In genomic region chr11:87097582-87097981, GRCh38 we compare ENCODE assay signal across 1 cellular context.
TF ChIP-seq lines count a peak whose summit lies in the region.

No MANE protein-coding gene starts in this region.

TF ChIP-seq in HepG2, 621 proteins besides CTCF, POLR2A, EP300 and RAD21 (continued from another document and continues in another):
- TF ChIP-seq ZNF142 (CRISPR knock-in tag; IDR thresholded peaks at IDR 0.05): no peak
- no peak for TF ChIP-seq CAMTA2 (CRISPR knock-in tag; IDR thresholded peaks at IDR 0.05; ENCODE audit: borderline replicate concordance)
- peak; percentile 34; the same call in 1 of the 2 replicates for TF ChIP-seq ERF (CRISPR knock-in tag; IDR thresholded peaks at IDR 0.05)
- TF ChIP-seq GRHL1 (CRISPR knock-in tag; conservative IDR thresholded peaks at IDR 0.05): no peak
- TF ChIP-seq FOXA1 (IDR thresholded peaks at IDR 0.05): no peak
- no peak for TF ChIP-seq FOXA1 (CRISPR knock-in tag; IDR thresholded peaks at IDR 0.05)
- TF ChIP-seq SUZ12 (IDR thresholded peaks at IDR 0.05; ENCODE audit: low read depth, low read length): no peak
- no peak for TF ChIP-seq ZNF451 (CRISPR knock-in tag; IDR thresholded peaks at IDR 0.05)
- no peak for TF ChIP-seq ZIK1 (CRISPR knock-in tag; IDR thresholded peaks at IDR 0.05; ENCODE audit: borderline replicate concordance, low read depth)
- TF ChIP-seq SAFB2 (CRISPR knock-in tag; IDR thresholded peaks at IDR 0.05; ENCODE audit: borderline replicate concordance, low read depth): no peak
- no peak for TF ChIP-seq NBN (conservative IDR thresholded peaks at IDR 0.05)
- TF ChIP-seq ZBTB33 (CRISPR knock-in tag; IDR thresholded peaks at IDR 0.05): 0 out of 2 replicates have a peak, but pooled peaks have one; percentile 32
- no peak for TF ChIP-seq ZNF530 (CRISPR knock-in tag; IDR thresholded peaks at IDR 0.05; ENCODE audit: low read depth)
- TF ChIP-seq NFATC3 (CRISPR knock-in tag; IDR thresholded peaks at IDR 0.05): no peak
- peak; percentile 74 for TF ChIP-seq XRCC5 (optimal IDR thresholded peaks at IDR 0.05; ENCODE audit: low read length)
- TF ChIP-seq ZMYM4 (CRISPR knock-in tag; IDR thresholded peaks at IDR 0.05): peak; percentile 77
- TF ChIP-seq SMARCC2 (IDR thresholded peaks at IDR 0.05): no peak
- TF ChIP-seq CREB1 (IDR thresholded peaks at IDR 0.05): peak; percentile 4; the same call in 1 of the 2 replicates
- no peak for TF ChIP-seq CREB1 (CRISPR knock-in tag; IDR thresholded peaks at IDR 0.05)
- TF ChIP-seq PAWR (CRISPR knock-in tag; IDR thresholded peaks at IDR 0.05; ENCODE audit: borderline replicate concordance): no peak
- peak; percentile 50; the same call in 1 of the 2 replicates for TF ChIP-seq FOXA3 (CRISPR knock-in tag; IDR thresholded peaks at IDR 0.05)
- no peak for TF ChIP-seq ZNF605 (CRISPR knock-in tag; IDR thresholded peaks at IDR 0.05)
- TF ChIP-seq ZFP36L1 (CRISPR knock-in tag; IDR thresholded peaks at IDR 0.05): 0 out of 2 replicates have a peak, but pooled peaks have one; percentile 38
- TF ChIP-seq BCLAF1 (IDR thresholded peaks at IDR 0.05): no peak
- no peak for TF ChIP-seq TFDP1 (CRISPR knock-in tag; IDR thresholded peaks at IDR 0.05; ENCODE audit: borderline replicate concordance)
- peak; percentile 90 for TF ChIP-seq ARID3A (IDR thresholded peaks at IDR 0.05; ENCODE audit: low read depth, low read length)
- no peak for TF ChIP-seq ZNF503 (CRISPR knock-in tag; IDR thresholded peaks at IDR 0.05)
- no peak for TF ChIP-seq ISL2 (CRISPR knock-in tag; IDR thresholded peaks at IDR 0.05)
- peak; percentile 32; the same call in 1 of the 2 replicates for TF ChIP-seq ATF2 (CRISPR knock-in tag; IDR thresholded peaks at IDR 0.05)
- TF ChIP-seq PRDM10 (CRISPR knock-in tag; IDR thresholded peaks at IDR 0.05; ENCODE audit: low read depth): no peak
- TF ChIP-seq PTBP1 (IDR thresholded peaks at IDR 0.05; ENCODE audit: low read depth, low read length, poor library complexity, severe bottlenecking): no peak
- no peak for TF ChIP-seq RAD51 (IDR thresholded peaks at IDR 0.05; ENCODE audit: borderline replicate concordance)
- no peak for TF ChIP-seq MBNL3 (CRISPR knock-in tag; conservative IDR thresholded peaks at IDR 0.05)
- TF ChIP-seq NFIC (IDR thresholded peaks at IDR 0.05; ENCODE audit: low read length): no peak
